Comparison of ENCODE assay signal across 15 cellular contexts in the genomic region with DNA sequence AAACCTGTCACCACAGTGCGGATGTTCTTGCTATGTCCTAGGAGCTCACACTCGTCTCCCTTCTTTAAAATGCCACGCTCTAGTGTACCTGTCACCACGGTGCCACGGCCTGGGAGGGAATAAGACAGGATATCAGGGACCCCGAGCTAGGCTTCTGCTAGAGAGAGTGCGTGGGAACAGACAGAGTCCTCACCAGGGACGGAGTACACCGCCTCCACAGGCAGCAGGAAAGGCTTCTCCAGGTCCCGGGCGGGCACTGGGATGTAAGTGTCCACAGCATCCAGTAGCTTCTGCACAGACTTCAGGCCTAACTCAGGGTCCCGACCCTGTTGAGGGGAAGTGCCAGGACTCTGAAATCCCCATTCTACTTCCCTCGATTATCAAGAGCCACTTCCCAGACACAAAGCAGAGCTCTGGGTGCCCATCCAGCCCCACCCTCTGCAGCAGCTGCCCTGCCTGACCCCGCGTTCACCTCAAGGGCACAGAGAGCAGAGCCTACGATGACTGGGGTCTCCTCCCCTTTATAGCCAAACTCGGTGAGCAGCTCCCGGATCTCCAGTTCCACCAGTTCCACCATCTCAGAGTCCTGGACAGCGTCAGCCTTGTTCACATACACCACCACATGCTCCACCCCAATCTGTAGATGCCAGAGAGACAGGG. TPM values are rescaled to one million over a fixed set of nuclear protein-coding genes. Genes with fewer than 3 reads are reported as not detected.
DNase-seq lines count a peak whose midpoint lies in the region; ATAC-seq, FAIRE-seq and TF ChIP-seq lines count a peak whose summit lies in the region.
"Had no signal": no experiment of that assay in that cellular context is flagged by ENCODE, and none has a peak within 500 bp of the region (broad histone marks: within the 10 kb centered on the region; RNA-seq: fewer than 3 reads in every experiment).

No MANE protein-coding gene starts in this region.

- POLR2A ChIA-PET in activated naive CD8-positive, alpha-beta T cell treated with anti-CD3 and anti-CD28 coated beads, Interleukin-2, amount 10 ng/mL, durations not matched to agents 7 days and 5 days (lab: Charles Lee) = interaction anchor here (0.5 to 5.8 kb wide), 4 partner anchors 16 to 910 kb away, joined by 5 to 100 read pairs (median 37); partner anchors contain the start of genes ATXN2L and SH2B1

- no peak for TF ChIP-seq POLR2A in gastrocnemius medialis (IDR thresholded peaks at IDR 0.05)

- peaks cover 25% of the 10 kb centered on the region for H3K36me3 Mint-ChIP-seq in T-helper 1 cell treated with Interleukin-12 subunit alpha and Interleukin-12 subunit beta and Interleukin-4 antibody, amounts not matched to agents 30 μg/mL and 1 μg/mL, for 36 hours (ENCODE audit: low read depth)
- peaks cover 10% of the 10 kb centered on the region for H3K36me3 Mint-ChIP-seq in activated naive CD8-positive, alpha-beta T cell treated with anti-CD3 and anti-CD28 coated beads, Interleukin-2, amount 10 ng/mL, durations not matched to agents 7 days and 5 days
- peaks cover 24% of the 10 kb centered on the region for H3K36me3 Mint-ChIP-seq in nephron progenitor cell (ENCODE audit: low read depth)

- peaks cover 23% of the 10 kb centered on the region for H3K4me1 Mint-ChIP-seq in T-helper 1 cell treated with Interleukin-12 subunit alpha and Interleukin-12 subunit beta and Interleukin-4 antibody, amounts not matched to agents 30 μg/mL and 1 μg/mL, for 36 hours (ENCODE audit: low read depth)
- H3K4me1 Mint-ChIP-seq in activated naive CD8-positive, alpha-beta T cell treated with anti-CD3 and anti-CD28 coated beads, Interleukin-2, amount 10 ng/mL, durations not matched to agents 7 days and 5 days = peaks cover 19% of the 10 kb centered on the region
- peaks cover 28% of the 10 kb centered on the region for H3K4me1 Mint-ChIP-seq in nephron progenitor cell

- H3K36me3 ChIP-seq in KMS-11 (ENCODE audit: insufficient read depth) (peaks cover 9% of the 10 kb centered on the region; the same call in 1 of the 2 replicates), gastrocnemius medialis (peaks cover 0 to 42% of the 10 kb centered on the region in 2 donors)

- H3K4me2 ChIP-seq in KMS-11 = peak overlapping the region; percentile 63; the same call in 1 of the 2 replicates

- H3K27me3 ChIP-seq in KMS-11 (ENCODE audit: insufficient read depth, low read depth) (no peaks in the 10 kb centered on the region), gastrocnemius medialis (no peaks in the 10 kb centered on the region)
- H3K27me3 ChIP-seq: heart left ventricle had no signal

- no peak overlapping the region for H3K27ac Mint-ChIP-seq in T-helper 1 cell treated with Interleukin-12 subunit alpha and Interleukin-12 subunit beta and Interleukin-4 antibody, amounts not matched to agents 30 μg/mL and 1 μg/mL, for 36 hours
- peak overlapping the region; percentile 15 for H3K27ac Mint-ChIP-seq in activated naive CD8-positive, alpha-beta T cell treated with anti-CD3 and anti-CD28 coated beads, Interleukin-2, amount 10 ng/mL, durations not matched to agents 7 days and 5 days
- no peak overlapping the region for H3K27ac Mint-ChIP-seq in nephron progenitor cell

- no peak for FAIRE-seq in urothelium cell line (lab: Jason Lieb, UNC)

- no peaks in the 10 kb centered on the region; the same call in 1 of the 2 replicates for H4K20me1 ChIP-seq in KMS-11 (ENCODE audit: insufficient read depth)

- no peak overlapping the region for H2AFZ ChIP-seq in KMS-11 (ENCODE audit: low read depth)

- H3K27ac ChIP-seq in KMS-11 (no peak overlapping the region), gastrocnemius medialis (no peak overlapping the region)
- H3K27ac ChIP-seq: heart left ventricle had no signal

- H3K9me3 Mint-ChIP-seq in T-helper 1 cell treated with Interleukin-12 subunit alpha and Interleukin-12 subunit beta and Interleukin-4 antibody, amounts not matched to agents 30 μg/mL and 1 μg/mL, for 36 hours = no peaks in the 10 kb centered on the region
- H3K9me3 Mint-ChIP-seq in activated naive CD8-positive, alpha-beta T cell treated with anti-CD3 and anti-CD28 coated beads, Interleukin-2, amount 10 ng/mL, durations not matched to agents 7 days and 5 days = no peaks in the 10 kb centered on the region
- no peaks in the 10 kb centered on the region for H3K9me3 Mint-ChIP-seq in nephron progenitor cell

- no peak for ATAC-seq in activated naive CD8-positive, alpha-beta T cell treated with anti-CD3 and anti-CD28 coated beads, Interleukin-2, amount 10 ng/mL, durations not matched to agents 7 days and 5 days (ENCODE audit: low read depth)
- ATAC-seq in GM21723 (IDR thresholded peaks at IDR 0.05; ENCODE audit: unreplicated experiment) (no peak), gastrocnemius medialis (no peak)
- ATAC-seq: heart left ventricle had no signal

- H3K27me3 Mint-ChIP-seq in T-helper 1 cell treated with Interleukin-12 subunit alpha and Interleukin-12 subunit beta and Interleukin-4 antibody, amounts not matched to agents 30 μg/mL and 1 μg/mL, for 36 hours (ENCODE audit: low read depth) = no peaks in the 10 kb centered on the region
- no peaks in the 10 kb centered on the region for H3K27me3 Mint-ChIP-seq in activated naive CD8-positive, alpha-beta T cell treated with anti-CD3 and anti-CD28 coated beads, Interleukin-2, amount 10 ng/mL, durations not matched to agents 7 days and 5 days
- no peaks in the 10 kb centered on the region for H3K27me3 Mint-ChIP-seq in nephron progenitor cell (ENCODE audit: low read depth, poor library complexity)

- TF ChIP-seq CTCF in KMS-11 (conservative IDR thresholded peaks at IDR 0.05; ENCODE audit: low read depth, low read length) (no peak), nephron progenitor cell (IDR thresholded peaks at IDR 0.05) (no peak), gastrocnemius medialis (IDR thresholded peaks at IDR 0.05 in 4 of 5, conservative IDR thresholded peaks at IDR 0.05 in 1 of 5) (no peak)

- H3K4me1 ChIP-seq in KMS-11 (ENCODE audit: low read depth, poor library complexity, severe bottlenecking) (peaks cover 13% of the 10 kb centered on the region), gastrocnemius medialis (peaks cover 20 to 24% of the 10 kb centered on the region in 2 donors)

- peak overlapping the region; percentile 95 for H3K4me3 Mint-ChIP-seq in T-helper 1 cell treated with Interleukin-12 subunit alpha and Interleukin-12 subunit beta and Interleukin-4 antibody, amounts not matched to agents 30 μg/mL and 1 μg/mL, for 36 hours
- peak overlapping the region; percentile 88 for H3K4me3 Mint-ChIP-seq in activated naive CD8-positive, alpha-beta T cell treated with anti-CD3 and anti-CD28 coated beads, Interleukin-2, amount 10 ng/mL, durations not matched to agents 7 days and 5 days
- peak overlapping the region; percentile 98 for H3K4me3 Mint-ChIP-seq in nephron progenitor cell

- H3K9ac ChIP-seq in KMS-11 = no peak overlapping the region

- H3K79me2 ChIP-seq in KMS-11 (ENCODE audit: insufficient read depth, low read depth) = peaks cover 26% of the 10 kb centered on the region

- no peak overlapping the region for H3K4me3 ChIP-seq in KMS-11 (IDR thresholded peaks at IDR 0.05; ENCODE audit: insufficient read depth, low read depth, low read length)
- H3K4me3 ChIP-seq in gastrocnemius medialis = no peak overlapping the region

- intact Hi-C loops in gastrocnemius medialis (cut with DNase I; ENCODE audit: low total_unique reads) = no loop called here

- in situ Hi-C loops in gastrocnemius medialis (cut with MboI; ENCODE audit: low sequenced_read_pairs in 4 of 4) = loop anchor here in 1 of 4 donors (25.0 kb wide), 1 partner anchor 307 kb away; the partner anchor contains the start of gene NUPR1

- no peaks in the 10 kb centered on the region for H3K9me3 ChIP-seq in gastrocnemius medialis
- H3K9me3 ChIP-seq: heart left ventricle had no signal

- DNase-seq in T-helper 1 cell = no peak
- no peak for DNase-seq in activated naive CD8-positive, alpha-beta T cell treated with anti-CD3 and anti-CD28 coated beads, Interleukin-2, amount 10 ng/mL, durations not matched to agents 7 days and 5 days
- no peak for DNase-seq in nephron progenitor cell
- no peak for DNase-seq in urothelium cell line (ENCODE audit: low spot score)
- DNase-seq in gastrocnemius medialis = no peak
- DNase-seq: activated CD4-positive, alpha-beta T cell treated with anti-CD3 and anti-CD28 coated beads for 1 hour; amygdala; heart left ventricle; NCI-H1048; NCI-H345; SHP77 had no signal

RNA-seq across cellular contexts. Expression of gene TUFM, which starts 1.8 kb away (rescaled TPM):
- 100 to 1,000 TPM; 117 to 119 TPM for total RNA-seq in activated naive CD8-positive, alpha-beta T cell treated with anti-CD3 and anti-CD28 coated beads, Interleukin-2, amount 10 ng/mL, durations not matched to agents 7 days and 5 days
- total RNA-seq in gastrocnemius medialis = 100 to 1,000 TPM; 140 to 196 (median 167) TPM

RNA-seq across cellular contexts. Expression of gene SH2B1, which starts 19.3 kb away (rescaled TPM):
- total RNA-seq in activated naive CD8-positive, alpha-beta T cell treated with anti-CD3 and anti-CD28 coated beads, Interleukin-2, amount 10 ng/mL, durations not matched to agents 7 days and 5 days = 10 to 100 TPM; 78.9 to 81.0 TPM
- total RNA-seq in gastrocnemius medialis = 10 to 100 TPM; 13.9 to 28.5 (median 20.6) TPM

RNA-seq across cellular contexts. Expression of gene ATXN2L, which starts 21.6 kb away (rescaled TPM):
- 100 to 1,000 TPM; 296 to 304 TPM for total RNA-seq in activated naive CD8-positive, alpha-beta T cell treated with anti-CD3 and anti-CD28 coated beads, Interleukin-2, amount 10 ng/mL, durations not matched to agents 7 days and 5 days
- 10 to 100 TPM; 24.0 to 68.6 (median 47.7) TPM for total RNA-seq in gastrocnemius medialis

RNA-seq across cellular contexts. Expression of gene ATP2A1, which starts 33.9 kb away (rescaled TPM):
- total RNA-seq in activated naive CD8-positive, alpha-beta T cell treated with anti-CD3 and anti-CD28 coated beads, Interleukin-2, amount 10 ng/mL, durations not matched to agents 7 days and 5 days = 1 to 10 TPM; 2.5 to 4.6 TPM
- 100 to 1,000 TPM; 380 to 909 (median 764) TPM for total RNA-seq in gastrocnemius medialis
- total RNA-seq: Daoy had no signal

Comparison
In these comparisons a context has a peak if more than half of its experiments do, and no peak if none do; other contexts are left out.
1. RNA of gene ATXN2L, which starts 21.6 kb away (total RNA-seq): 296 to 304 TPM in activated naive CD8-positive, alpha-beta T cell treated with anti-CD3 and anti-CD28 coated beads, Interleukin-2, amount 10 ng/mL, durations not matched to agents 7 days and 5 days; 24.0 to 68.6 TPM in gastrocnemius medialis; every median in the first group is over 4 times any median in the second.
2. Peak in every context shown above with its lines, with median percentiles within 50 percentile points of each other: H3K4me3 Mint-ChIP-seq.